1 cellular context compared by ENCODE assay signal in the genomic region with DNA sequence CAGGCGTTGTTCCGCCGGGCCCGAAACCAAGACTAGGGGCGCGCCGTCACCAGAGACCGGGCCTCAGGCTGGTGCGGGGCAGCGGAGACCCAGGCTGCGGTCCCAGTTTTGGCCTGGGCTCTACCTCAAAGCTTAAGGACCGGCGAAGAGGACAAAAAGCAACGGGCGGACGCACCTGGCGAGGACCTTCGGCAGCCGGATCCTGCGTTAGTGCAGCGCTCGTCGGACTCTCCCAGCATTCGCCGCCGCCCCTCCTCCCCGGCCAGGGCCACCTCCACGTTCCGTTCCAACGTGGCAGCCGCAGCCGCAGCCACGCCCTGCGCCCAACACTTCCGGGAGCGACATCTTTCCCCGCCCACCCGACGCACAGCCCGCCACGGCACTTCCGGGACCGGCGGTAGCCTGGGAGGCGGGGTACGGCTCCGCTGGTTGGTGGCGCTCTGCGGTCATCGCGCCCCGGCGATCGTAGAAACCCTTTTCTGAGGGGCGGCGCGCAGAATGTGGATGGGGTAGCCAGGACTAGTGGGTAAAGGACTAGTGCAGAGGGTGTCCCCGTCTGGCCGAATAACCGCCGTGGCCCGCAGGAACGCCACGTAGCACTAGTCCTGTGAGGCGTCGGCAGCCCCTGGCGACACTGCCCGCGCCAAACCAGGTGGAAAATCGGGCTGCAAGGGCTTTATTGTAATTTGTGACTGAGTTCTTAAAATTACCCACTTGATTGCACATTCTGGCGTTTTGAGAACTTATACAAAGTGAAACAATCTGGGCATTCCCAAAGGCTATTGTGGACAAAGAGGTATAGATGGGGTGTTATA.
A peak's percentile ranks its signal among the peaks of the same experiment; 100 is the strongest.
TF ChIP-seq lines count a peak whose summit lies in the region.

A gene with protein sequence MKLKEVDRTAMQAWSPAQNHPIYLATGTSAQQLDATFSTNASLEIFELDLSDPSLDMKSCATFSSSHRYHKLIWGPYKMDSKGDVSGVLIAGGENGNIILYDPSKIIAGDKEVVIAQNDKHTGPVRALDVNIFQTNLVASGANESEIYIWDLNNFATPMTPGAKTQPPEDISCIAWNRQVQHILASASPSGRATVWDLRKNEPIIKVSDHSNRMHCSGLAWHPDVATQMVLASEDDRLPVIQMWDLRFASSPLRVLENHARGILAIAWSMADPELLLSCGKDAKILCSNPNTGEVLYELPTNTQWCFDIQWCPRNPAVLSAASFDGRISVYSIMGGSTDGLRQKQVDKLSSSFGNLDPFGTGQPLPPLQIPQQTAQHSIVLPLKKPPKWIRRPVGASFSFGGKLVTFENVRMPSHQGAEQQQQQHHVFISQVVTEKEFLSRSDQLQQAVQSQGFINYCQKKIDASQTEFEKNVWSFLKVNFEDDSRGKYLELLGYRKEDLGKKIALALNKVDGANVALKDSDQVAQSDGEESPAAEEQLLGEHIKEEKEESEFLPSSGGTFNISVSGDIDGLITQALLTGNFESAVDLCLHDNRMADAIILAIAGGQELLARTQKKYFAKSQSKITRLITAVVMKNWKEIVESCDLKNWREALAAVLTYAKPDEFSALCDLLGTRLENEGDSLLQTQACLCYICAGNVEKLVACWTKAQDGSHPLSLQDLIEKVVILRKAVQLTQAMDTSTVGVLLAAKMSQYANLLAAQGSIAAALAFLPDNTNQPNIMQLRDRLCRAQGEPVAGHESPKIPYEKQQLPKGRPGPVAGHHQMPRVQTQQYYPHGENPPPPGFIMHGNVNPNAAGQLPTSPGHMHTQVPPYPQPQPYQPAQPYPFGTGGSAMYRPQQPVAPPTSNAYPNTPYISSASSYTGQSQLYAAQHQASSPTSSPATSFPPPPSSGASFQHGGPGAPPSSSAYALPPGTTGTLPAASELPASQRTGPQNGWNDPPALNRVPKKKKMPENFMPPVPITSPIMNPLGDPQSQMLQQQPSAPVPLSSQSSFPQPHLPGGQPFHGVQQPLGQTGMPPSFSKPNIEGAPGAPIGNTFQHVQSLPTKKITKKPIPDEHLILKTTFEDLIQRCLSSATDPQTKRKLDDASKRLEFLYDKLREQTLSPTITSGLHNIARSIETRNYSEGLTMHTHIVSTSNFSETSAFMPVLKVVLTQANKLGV (minus strand): TSS at position 241 of the 815 bp plus-strand sequence. CDS start 9,217 bp downstream, outside the sequence.

TF ChIP-seq in HepG2, 621 proteins besides CTCF, POLR2A, EP300 and RAD21 (continued from another document and continues in another):
- TF ChIP-seq, protein P1, sequence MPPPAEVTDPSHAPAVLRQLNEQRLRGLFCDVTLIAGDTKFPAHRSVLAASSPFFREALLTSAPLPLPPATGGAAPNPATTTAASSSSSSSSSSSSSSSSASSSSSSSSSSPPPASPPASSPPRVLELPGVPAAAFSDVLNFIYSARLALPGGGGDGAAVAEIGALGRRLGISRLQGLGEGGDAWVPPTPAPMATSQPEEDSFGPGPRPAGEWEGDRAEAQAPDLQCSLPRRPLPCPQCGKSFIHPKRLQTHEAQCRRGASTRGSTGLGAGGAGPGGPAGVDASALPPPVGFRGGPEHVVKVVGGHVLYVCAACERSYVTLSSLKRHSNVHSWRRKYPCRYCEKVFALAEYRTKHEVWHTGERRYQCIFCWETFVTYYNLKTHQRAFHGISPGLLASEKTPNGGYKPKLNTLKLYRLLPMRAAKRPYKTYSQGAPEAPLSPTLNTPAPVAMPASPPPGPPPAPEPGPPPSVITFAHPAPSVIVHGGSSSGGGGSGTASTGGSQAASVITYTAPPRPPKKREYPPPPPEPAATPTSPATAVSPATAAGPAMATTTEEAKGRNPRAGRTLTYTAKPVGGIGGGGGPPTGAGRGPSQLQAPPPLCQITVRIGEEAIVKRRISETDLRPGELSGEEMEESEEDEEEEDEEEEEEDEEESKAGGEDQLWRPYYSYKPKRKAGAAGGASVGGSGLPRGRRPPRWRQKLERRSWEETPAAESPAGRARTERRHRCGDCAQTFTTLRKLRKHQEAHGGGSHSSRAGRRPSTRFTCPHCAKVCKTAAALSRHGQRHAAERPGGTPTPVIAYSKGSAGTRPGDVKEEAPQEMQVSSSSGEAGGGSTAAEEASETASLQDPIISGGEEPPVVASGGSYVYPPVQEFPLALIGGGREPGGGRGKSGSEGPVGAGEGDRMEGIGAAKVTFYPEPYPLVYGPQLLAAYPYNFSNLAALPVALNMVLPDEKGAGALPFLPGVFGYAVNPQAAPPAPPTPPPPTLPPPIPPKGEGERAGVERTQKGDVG (CRISPR knock-in tag; IDR thresholded peaks at IDR 0.05; ENCODE audit: borderline replicate concordance), result peak; percentile 87; the same call in 1 of the 2 replicates
- TF ChIP-seq NFE2L2 (IDR thresholded peaks at IDR 0.05; ENCODE audit: low read length) (no peak), ZNF446 (CRISPR knock-in tag; IDR thresholded peaks at IDR 0.05) (peak; percentile 85), MEIS1 (CRISPR knock-in tag; IDR thresholded peaks at IDR 0.05; ENCODE audit: borderline replicate concordance) (no peak; the same call in 1 of the 2 replicates), ZNF546 (CRISPR knock-in tag; conservative IDR thresholded peaks at IDR 0.05) (peak; percentile 62; the same call in 1 of the 2 replicates), CAMTA2 (CRISPR knock-in tag; IDR thresholded peaks at IDR 0.05; ENCODE audit: borderline replicate concordance) (peak; percentile 85; the same call in 1 of the 2 replicates), ZNF3 (CRISPR knock-in tag; IDR thresholded peaks at IDR 0.05) (no peak), TOPORS (CRISPR knock-in tag; IDR thresholded peaks at IDR 0.05) (peak; percentile 93), FIP1L1 (IDR thresholded peaks at IDR 0.05; ENCODE audit: borderline replicate concordance, insufficient read depth, low read depth, low read length) (no peak), KLF16 (CRISPR knock-in tag; IDR thresholded peaks at IDR 0.05) (peak in 1 of 2 experiments; percentile 88; a peak in 2 of 4 replicates), CEBPG (CRISPR knock-in tag; IDR thresholded peaks at IDR 0.05) (0 out of 2 replicates have a peak, but pooled peaks have one; percentile 6), WIZ (CRISPR knock-in tag; IDR thresholded peaks at IDR 0.05) (0 out of 2 replicates have a peak, but pooled peaks have one; percentile 65), ZNF34 (CRISPR knock-in tag; IDR thresholded peaks at IDR 0.05; ENCODE audit: borderline replicate concordance) (no peak), RFX5 (IDR thresholded peaks at IDR 0.05; ENCODE audit: low read depth, low read length) (no peak), SYNCRIP (IDR thresholded peaks at IDR 0.05; ENCODE audit: insufficient read depth, low read depth, low read length) (no peak), ZNF12 (CRISPR knock-in tag; IDR thresholded peaks at IDR 0.05) (peak; percentile 51; the same call in 1 of the 2 replicates), KAT7 (CRISPR knock-in tag; IDR thresholded peaks at IDR 0.05; ENCODE audit: borderline replicate concordance) (peak; percentile 98), ZFP36L2 (CRISPR knock-in tag; IDR thresholded peaks at IDR 0.05) (no peak; the same call in 1 of the 2 replicates), ZNF629 (CRISPR knock-in tag; conservative IDR thresholded peaks at IDR 0.05) (no peak; the same call in 1 of the 2 replicates), ZNF282 (IDR thresholded peaks at IDR 0.05; ENCODE audit: partially characterized antibody) (no peak), ZNF879 (CRISPR knock-in tag; IDR thresholded peaks at IDR 0.05) (no peak), ZNF354B (CRISPR knock-in tag; IDR thresholded peaks at IDR 0.05) (peak; percentile 93), KAT8 (CRISPR knock-in tag; IDR thresholded peaks at IDR 0.05) (peak; percentile 93), ZNF644 (CRISPR knock-in tag; IDR thresholded peaks at IDR 0.05; ENCODE audit: low read depth) (no peak), HHEX (CRISPR knock-in tag; IDR thresholded peaks at IDR 0.05) (no peak), ZBTB38 (CRISPR knock-in tag; IDR thresholded peaks at IDR 0.05) (peak; percentile 93), SNAI1 (CRISPR knock-in tag; IDR thresholded peaks at IDR 0.05; ENCODE audit: borderline replicate concordance) (peak; percentile 86), ZBTB1 (CRISPR knock-in tag; IDR thresholded peaks at IDR 0.05; ENCODE audit: borderline replicate concordance) (no peak), GZF1 (CRISPR knock-in tag; IDR thresholded peaks at IDR 0.05) (peak; percentile 48; the same call in 1 of the 2 replicates), ZNF720 (CRISPR knock-in tag; IDR thresholded peaks at IDR 0.05) (no peak), ONECUT2 (CRISPR knock-in tag; IDR thresholded peaks at IDR 0.05) (no peak), ZNF264 (CRISPR knock-in tag; IDR thresholded peaks at IDR 0.05) (no peak; the same call in 1 of the 2 replicates), CCAR2 (optimal IDR thresholded peaks at IDR 0.05; ENCODE audit: low read depth, low read length) (no peak), PHF21A (CRISPR knock-in tag; IDR thresholded peaks at IDR 0.05) (peak; percentile 83), NAIF1 (CRISPR knock-in tag; IDR thresholded peaks at IDR 0.05; ENCODE audit: borderline replicate concordance) (peak; percentile 96), NFIB (CRISPR knock-in tag; IDR thresholded peaks at IDR 0.05; ENCODE audit: borderline replicate concordance) (no peak), ATAD3A (CRISPR knock-in tag; IDR thresholded peaks at IDR 0.05) (no peak), NR2F6 (IDR thresholded peaks at IDR 0.05) (no peak), NR2F6 (CRISPR knock-in tag; IDR thresholded peaks at IDR 0.05) (peak; percentile 60; the same call in 1 of the 2 replicates), HDAC1 (CRISPR knock-in tag; IDR thresholded peaks at IDR 0.05) (peak; percentile 96), FOXM1 (CRISPR knock-in tag; IDR thresholded peaks at IDR 0.05) (peak; percentile 36; the same call in 1 of the 2 replicates)
- TF ChIP-seq, protein P2, sequence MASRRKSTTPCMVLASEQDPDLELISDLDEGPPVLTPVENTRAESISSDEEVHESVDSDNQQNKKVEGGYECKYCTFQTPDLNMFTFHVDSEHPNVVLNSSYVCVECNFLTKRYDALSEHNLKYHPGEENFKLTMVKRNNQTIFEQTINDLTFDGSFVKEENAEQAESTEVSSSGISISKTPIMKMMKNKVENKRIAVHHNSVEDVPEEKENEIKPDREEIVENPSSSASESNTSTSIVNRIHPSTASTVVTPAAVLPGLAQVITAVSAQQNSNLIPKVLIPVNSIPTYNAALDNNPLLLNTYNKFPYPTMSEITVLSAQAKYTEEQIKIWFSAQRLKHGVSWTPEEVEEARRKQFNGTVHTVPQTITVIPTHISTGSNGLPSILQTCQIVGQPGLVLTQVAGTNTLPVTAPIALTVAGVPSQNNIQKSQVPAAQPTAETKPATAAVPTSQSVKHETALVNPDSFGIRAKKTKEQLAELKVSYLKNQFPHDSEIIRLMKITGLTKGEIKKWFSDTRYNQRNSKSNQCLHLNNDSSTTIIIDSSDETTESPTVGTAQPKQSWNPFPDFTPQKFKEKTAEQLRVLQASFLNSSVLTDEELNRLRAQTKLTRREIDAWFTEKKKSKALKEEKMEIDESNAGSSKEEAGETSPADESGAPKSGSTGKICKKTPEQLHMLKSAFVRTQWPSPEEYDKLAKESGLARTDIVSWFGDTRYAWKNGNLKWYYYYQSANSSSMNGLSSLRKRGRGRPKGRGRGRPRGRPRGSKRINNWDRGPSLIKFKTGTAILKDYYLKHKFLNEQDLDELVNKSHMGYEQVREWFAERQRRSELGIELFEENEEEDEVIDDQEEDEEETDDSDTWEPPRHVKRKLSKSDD (CRISPR knock-in tag; IDR thresholded peaks at IDR 0.05; ENCODE audit: low read depth), result peak; percentile 95
- TF ChIP-seq, protein P3, sequence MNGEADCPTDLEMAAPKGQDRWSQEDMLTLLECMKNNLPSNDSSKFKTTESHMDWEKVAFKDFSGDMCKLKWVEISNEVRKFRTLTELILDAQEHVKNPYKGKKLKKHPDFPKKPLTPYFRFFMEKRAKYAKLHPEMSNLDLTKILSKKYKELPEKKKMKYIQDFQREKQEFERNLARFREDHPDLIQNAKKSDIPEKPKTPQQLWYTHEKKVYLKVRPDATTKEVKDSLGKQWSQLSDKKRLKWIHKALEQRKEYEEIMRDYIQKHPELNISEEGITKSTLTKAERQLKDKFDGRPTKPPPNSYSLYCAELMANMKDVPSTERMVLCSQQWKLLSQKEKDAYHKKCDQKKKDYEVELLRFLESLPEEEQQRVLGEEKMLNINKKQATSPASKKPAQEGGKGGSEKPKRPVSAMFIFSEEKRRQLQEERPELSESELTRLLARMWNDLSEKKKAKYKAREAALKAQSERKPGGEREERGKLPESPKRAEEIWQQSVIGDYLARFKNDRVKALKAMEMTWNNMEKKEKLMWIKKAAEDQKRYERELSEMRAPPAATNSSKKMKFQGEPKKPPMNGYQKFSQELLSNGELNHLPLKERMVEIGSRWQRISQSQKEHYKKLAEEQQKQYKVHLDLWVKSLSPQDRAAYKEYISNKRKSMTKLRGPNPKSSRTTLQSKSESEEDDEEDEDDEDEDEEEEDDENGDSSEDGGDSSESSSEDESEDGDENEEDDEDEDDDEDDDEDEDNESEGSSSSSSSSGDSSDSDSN (CRISPR knock-in tag; IDR thresholded peaks at IDR 0.05), result peak; percentile 98
- TF ChIP-seq, protein P4, sequence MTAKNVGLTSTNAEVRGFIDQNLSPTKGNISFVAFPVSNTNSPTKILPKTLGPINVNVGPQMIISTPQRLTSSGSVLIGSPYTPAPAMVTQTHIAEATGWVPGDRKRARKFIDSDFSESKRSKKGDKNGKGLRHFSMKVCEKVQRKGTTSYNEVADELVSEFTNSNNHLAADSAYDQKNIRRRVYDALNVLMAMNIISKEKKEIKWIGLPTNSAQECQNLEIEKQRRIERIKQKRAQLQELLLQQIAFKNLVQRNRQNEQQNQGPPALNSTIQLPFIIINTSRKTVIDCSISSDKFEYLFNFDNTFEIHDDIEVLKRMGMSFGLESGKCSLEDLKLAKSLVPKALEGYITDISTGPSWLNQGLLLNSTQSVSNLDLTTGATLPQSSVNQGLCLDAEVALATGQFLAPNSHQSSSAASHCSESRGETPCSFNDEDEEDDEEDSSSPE (CRISPR knock-in tag; IDR thresholded peaks at IDR 0.05), result peak; percentile 91
- TF ChIP-seq, protein P5, sequence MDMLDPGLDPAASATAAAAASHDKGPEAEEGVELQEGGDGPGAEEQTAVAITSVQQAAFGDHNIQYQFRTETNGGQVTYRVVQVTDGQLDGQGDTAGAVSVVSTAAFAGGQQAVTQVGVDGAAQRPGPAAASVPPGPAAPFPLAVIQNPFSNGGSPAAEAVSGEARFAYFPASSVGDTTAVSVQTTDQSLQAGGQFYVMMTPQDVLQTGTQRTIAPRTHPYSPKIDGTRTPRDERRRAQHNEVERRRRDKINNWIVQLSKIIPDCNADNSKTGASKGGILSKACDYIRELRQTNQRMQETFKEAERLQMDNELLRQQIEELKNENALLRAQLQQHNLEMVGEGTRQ (IDR thresholded peaks at IDR 0.05; ENCODE audit: low read depth, low read length), result no peak
- TF ChIP-seq, protein P5 (CRISPR knock-in tag; IDR thresholded peaks at IDR 0.05; ENCODE audit: borderline replicate concordance), result no peak; the same call in 1 of the 2 replicates
